In the genomic region with DNA sequence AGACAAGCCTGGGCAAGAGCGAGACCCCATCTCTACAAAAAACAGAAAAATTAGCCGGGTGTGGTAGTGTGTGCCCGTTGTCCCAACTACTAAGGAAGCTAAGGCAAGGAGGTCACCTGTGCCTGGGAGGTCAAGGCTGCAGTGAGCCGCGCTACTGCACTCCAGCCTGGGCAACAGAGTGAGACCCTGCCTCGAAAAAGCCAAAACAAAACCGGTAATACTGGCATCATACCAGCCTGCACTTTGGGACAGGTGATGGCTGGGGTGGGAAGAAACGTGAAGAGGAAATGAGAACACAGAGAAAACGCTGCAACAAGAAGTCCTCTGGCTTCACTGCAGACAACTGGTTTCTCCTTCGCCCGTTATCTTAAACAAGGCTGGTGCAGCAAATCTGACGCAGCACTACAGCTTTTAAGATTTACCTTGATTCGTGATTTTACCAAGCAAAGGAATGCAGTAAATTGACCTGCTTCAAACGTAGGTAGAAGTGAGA, we compare ENCODE assay signal across 8 cellular contexts. TPM values are rescaled to one million over a fixed set of nuclear protein-coding genes. Genes with fewer than 3 reads are reported as not detected.
DNase-seq lines count a peak whose midpoint lies in the region; ATAC-seq and TF ChIP-seq lines count a peak whose summit lies in the region.

No MANE protein-coding gene starts in this region.

- ATAC-seq in GM19043 (IDR thresholded peaks at IDR 0.05; ENCODE audit: low read depth, unreplicated experiment) (peak; percentile 12), lower lobe of right lung (peak in 1 of 2 donors; percentile 6), HG02973 (IDR thresholded peaks at IDR 0.05; ENCODE audit: unreplicated experiment) (no peak)

- H3K4me1 Mint-ChIP-seq in type B pancreatic cell (ENCODE audit: unreplicated experiment) = peaks cover 11% of the 10 kb centered on the region

- no peak for TF ChIP-seq CTCF in 22Rv1 (IDR thresholded peaks at IDR 0.05)
- TF ChIP-seq CTCF in HL-60 (IDR thresholded peaks at IDR 0.05; ENCODE audit: insufficient read depth, low read length) = no peak
- TF ChIP-seq CTCF in breast epithelium (IDR thresholded peaks at IDR 0.05) = no peak
- no peak for TF ChIP-seq CTCF in lower lobe of right lung (IDR thresholded peaks at IDR 0.05)
- TF ChIP-seq CTCF in type B pancreatic cell (conservative IDR thresholded peaks at IDR 0.05) = no peak

- no peaks in the 10 kb centered on the region for H3K9me3 Mint-ChIP-seq in type B pancreatic cell

- H3K4me3 ChIP-seq in HL-60 (replicated peaks; ENCODE audit: insufficient read depth, low read length) = peak overlapping the region; percentile 79
- peak overlapping the region; percentile 75 to 98 (median 84) for H3K4me3 ChIP-seq in breast epithelium
- H3K4me3 ChIP-seq in lower lobe of right lung = peak overlapping the region; percentile 73

- H3K4me3 Mint-ChIP-seq in type B pancreatic cell = peak overlapping the region; percentile 98

- peaks cover 3% of the 10 kb centered on the region for H3K36me3 ChIP-seq in breast epithelium
- peaks cover 63% of the 10 kb centered on the region for H3K36me3 ChIP-seq in lower lobe of right lung

- H3K27ac ChIP-seq in 22Rv1 (peak overlapping the region; percentile 92), HL-60 (replicated peaks) (peak overlapping the region; percentile 99), breast epithelium (peak overlapping the region; percentile 98 to 99), lower lobe of right lung (peak overlapping the region; percentile 91)

- no peaks in the 10 kb centered on the region for H3K9me3 ChIP-seq in breast epithelium
- no peaks in the 10 kb centered on the region for H3K9me3 ChIP-seq in lower lobe of right lung

- H3K27me3 Mint-ChIP-seq in type B pancreatic cell = peaks cover 5% of the 10 kb centered on the region

- peaks cover 36% of the 10 kb centered on the region for H3K36me3 Mint-ChIP-seq in type B pancreatic cell

- intact Hi-C loops in breast epithelium (cut with DNase I; ENCODE audit: low total_unique reads) = no loop called here
- intact Hi-C loops in lower lobe of right lung (cut with DNase I) = no loop called here

- H3K4me1 ChIP-seq in breast epithelium = peaks cover 0 to 5% of the 10 kb centered on the region in 2 donors
- peaks cover 29% of the 10 kb centered on the region for H3K4me1 ChIP-seq in lower lobe of right lung

- no peaks in the 10 kb centered on the region for H3K27me3 ChIP-seq in HL-60 (ENCODE audit: insufficient read depth, poor library complexity, severe bottlenecking)
- no peaks in the 10 kb centered on the region for H3K27me3 ChIP-seq in breast epithelium
- H3K27me3 ChIP-seq in lower lobe of right lung (ENCODE audit: low read depth) = no peaks in the 10 kb centered on the region

- peak overlapping the region; percentile 99 for H3K27ac Mint-ChIP-seq in type B pancreatic cell

- DNase-seq in HL-60 (ENCODE audit: low read depth in 1 of 2, low spot score in 1 of 2) (no peak), breast epithelium (ENCODE audit: low spot score in 2 of 2) (peak in 1 of 2 donors; percentile 30), lower lobe of right lung (no peak), type B pancreatic cell (ENCODE audit: extremely low spot score, unreplicated experiment) (no peak), NCI-H2107 treated with DMSO at 0.1 percent for 48 hours (lab: John Stamatoyannopoulos, UW; ENCODE audit: unreplicated experiment) (no peak)

- no peak for TF ChIP-seq POLR2A in breast epithelium (IDR thresholded peaks at IDR 0.05)

RNA-seq across cellular contexts. Expression of gene CASC3, which starts 0.7 kb away (rescaled TPM):
- 10 to 100 TPM; 57.4 to 67.0 (median 65.1) TPM for total RNA-seq in breast epithelium
- 101 TPM for total RNA-seq in lower lobe of right lung
- total RNA-seq in type B pancreatic cell (ENCODE audit: low replicate concordance) = 63.0 and 101 TPM in 2 replicates

RNA-seq across cellular contexts. Expression of gene MSL1, which starts 17.8 kb away (rescaled TPM):
- 10 to 100 TPM; 49.3 to 79.3 (median 78.2) TPM for total RNA-seq in breast epithelium
- 97.7 TPM for total RNA-seq in lower lobe of right lung
- total RNA-seq in type B pancreatic cell (ENCODE audit: low replicate concordance) = 86.3 and 128 TPM in 2 replicates

RNA-seq across cellular contexts. Expression of gene RAPGEFL1, which starts 37.7 kb away (rescaled TPM):
- 10 to 100 TPM in 1 of 3 donors, 1 to 10 TPM in 2; 3.2 to 10.8 (median 5.0) TPM for total RNA-seq in breast epithelium
- total RNA-seq in lower lobe of right lung = 9.3 TPM
- total RNA-seq in type B pancreatic cell (ENCODE audit: low replicate concordance) = 9.9 and 18.6 TPM in 2 replicates

RNA-seq across cellular contexts. Expression of gene NR1D1, which starts 39.2 kb away (rescaled TPM):
- 10 to 100 TPM in 1 of 3 donors, 1 to 10 TPM in 2; 8.8 to 10.5 (median 9.2) TPM for total RNA-seq in breast epithelium
- total RNA-seq in lower lobe of right lung = 20.1 TPM
- total RNA-seq in type B pancreatic cell (ENCODE audit: low replicate concordance) = 5.7 and 9.5 TPM in 2 replicates
